ENCODE assay signal across 18 cellular contexts in the genomic region with DNA sequence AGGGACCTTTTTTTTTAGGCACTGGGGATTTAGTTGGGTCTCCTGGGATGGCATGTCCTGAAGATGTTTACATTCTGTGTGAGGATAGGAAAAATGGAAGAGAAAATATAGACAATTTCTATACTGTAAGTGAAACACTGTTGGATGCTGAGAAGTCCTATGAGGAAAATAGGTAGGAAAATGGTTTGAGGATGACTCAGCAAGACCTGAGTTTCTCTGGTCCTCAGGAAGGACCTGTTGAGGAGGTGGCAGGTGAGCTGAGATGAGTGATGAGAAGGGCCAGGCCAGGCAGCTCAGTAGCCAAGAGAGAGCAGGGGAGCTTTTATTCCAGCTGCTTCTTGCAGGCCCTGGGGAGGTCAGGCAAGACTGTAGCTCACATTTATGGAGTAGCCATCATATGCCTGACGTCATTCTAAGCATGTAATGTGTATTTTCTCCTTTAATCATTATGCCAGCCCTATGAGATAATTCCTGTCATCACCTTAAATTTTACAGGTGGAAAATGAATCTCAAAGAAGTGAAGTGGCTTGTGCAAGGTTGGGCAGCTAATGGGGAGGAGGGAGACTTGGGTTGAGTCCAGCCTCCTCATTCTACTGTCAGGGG. TPM values are rescaled to one million over a fixed set of nuclear protein-coding genes. Genes with fewer than 3 reads are reported as not detected.
DNase-seq lines count a peak whose midpoint lies in the region; ATAC-seq, FAIRE-seq and TF ChIP-seq lines count a peak whose summit lies in the region.
"Had no signal": no experiment of that assay in that cellular context is flagged by ENCODE, and none has a peak within 500 bp of the region (broad histone marks: within the 10 kb centered on the region; RNA-seq: fewer than 3 reads in every experiment).

No MANE protein-coding gene starts in this region.

- H2AK5ac ChIP-seq in IMR-90 (ENCODE audit: low read depth, low read length) = no peak overlapping the region

- no peak overlapping the region for H3K4me3 ChIP-seq in IMR-90 (ENCODE audit: insufficient read depth, low read depth, low read length)
- no peak overlapping the region for H3K4me3 ChIP-seq in pancreas
- H3K4me3 ChIP-seq: GM12878, GM23338 had no signal

- H3K27ac ChIP-seq in IMR-90 (ENCODE audit: insufficient read depth, low read length) (no peak overlapping the region), pancreas (no peak overlapping the region)

- no peak overlapping the region for H2BK5ac ChIP-seq in IMR-90 (ENCODE audit: low read depth, low read length, poor library complexity, severe bottlenecking)

- POLR2A ChIA-PET in IMR-90 (lab: Charles Lee; ENCODE audit: unreplicated experiment) = no interaction called here

- DNase-seq in DMS53 (lab: John Stamatoyannopoulos, UW) = peak; percentile 53
- DNase-seq in IMR-90 = no peak
- DNase-seq in memory B cell (ENCODE audit: low spot score in 2 of 2) = no peak
- no peak for DNase-seq in stimulated activated naive B cell treated with anti-CD40 and anti-IgM and Interleukin-4, amounts not matched to agents 10 μg/mL and 1 μg/mL and 100 μg/mL, for 72 hours
- DNase-seq in pancreas = no peak
- DNase-seq: CD8-positive, alpha-beta T cell; COR-L47; H7 had no signal

- H3K4ac ChIP-seq in IMR-90 (ENCODE audit: low read depth, low read length) = no peak overlapping the region

- H3K9me3 ChIP-seq in IMR-90 (ENCODE audit: control insufficient read depth, insufficient read depth, low read length) = no peaks in the 10 kb centered on the region
- H3K9me3 ChIP-seq in pancreas = no peaks in the 10 kb centered on the region

- no peaks in the 10 kb centered on the region for H4K20me1 ChIP-seq in IMR-90 (ENCODE audit: insufficient read depth, low read length)

- no peak for TF ChIP-seq RAD21 in IMR-90 (IDR thresholded peaks at IDR 0.05; ENCODE audit: low read length)

- no peaks in the 10 kb centered on the region for H3K79me1 ChIP-seq in IMR-90 (ENCODE audit: low read depth in 1 of 2, low read length in 2 of 2)

- H3K9me1 ChIP-seq in IMR-90 (ENCODE audit: insufficient read depth, low read length) = no peaks in the 10 kb centered on the region

- no peak overlapping the region for H3K9ac ChIP-seq in IMR-90 (ENCODE audit: low read depth, low read length)

- intact Hi-C loops in IMR-90 (cut with micrococcal nuclease) = no loop called here
- intact Hi-C loops in pancreas (cut with DNase I) = no loop called here

- H3K14ac ChIP-seq in IMR-90 (replicated peaks; ENCODE audit: low read depth, low read length) = no peak overlapping the region

- H3K4me1 ChIP-seq in IMR-90 (ENCODE audit: control insufficient read depth, insufficient read depth, low read length) (no peaks in the 10 kb centered on the region), pancreas (no peaks in the 10 kb centered on the region)

- no peak for TF ChIP-seq POLR2A in IMR-90 (IDR thresholded peaks at IDR 0.05; ENCODE audit: low read depth, low read length)

- H3K27ac Mint-ChIP-seq in memory B cell = peak overlapping the region; percentile 19
- H3K27ac Mint-ChIP-seq in stimulated activated naive B cell treated with anti-CD40 and anti-IgM and Interleukin-4, amounts not matched to agents 10 μg/mL and 1 μg/mL and 100 μg/mL, for 72 hours = peak overlapping the region; percentile 84
- H3K27ac Mint-ChIP-seq: CD14-positive monocyte; CD8-positive, alpha-beta T cell; GM23338 had no signal

- H2BK15ac ChIP-seq in IMR-90 (ENCODE audit: low read depth, low read length) = no peak overlapping the region

- no peak overlapping the region for H2BK20ac ChIP-seq in IMR-90 (ENCODE audit: low read depth, low read length)

- H3K4me3 Mint-ChIP-seq in memory B cell = no peak overlapping the region
- no peak overlapping the region for H3K4me3 Mint-ChIP-seq in stimulated activated naive B cell treated with anti-CD40 and anti-IgM and Interleukin-4, amounts not matched to agents 10 μg/mL and 1 μg/mL and 100 μg/mL, for 72 hours
- H3K4me3 Mint-ChIP-seq: CD14-positive monocyte; CD8-positive, alpha-beta T cell; GM23338; IgD-negative memory B cell had no signal

- H3K18ac ChIP-seq in IMR-90 (ENCODE audit: low read depth, low read length) = no peak overlapping the region

- CTCF ChIA-PET in IMR-90 (lab: Yijun Ruan, JAX) = interaction anchor here (0.6 kb wide), 1 partner anchor 365 kb away, joined by 3 read pairs; no protein-coding TSS in a partner anchor

- WGBS in IMR-90 (ENCODE audit: extremely low coverage in 2 of 2, insufficient read length in 1 of 2), 2 experiments = no CpG with 5 or more reads among the region's 1 CpG
- WGBS in pancreas, 2 donors = 84% methylated on average over 1 of the region's 1 CpG

- H3K27me3 ChIP-seq in IMR-90 (ENCODE audit: control insufficient read depth, insufficient read depth, low read length) (peaks cover 10% of the 10 kb centered on the region), pancreas (no peaks in the 10 kb centered on the region)

- H3K9me3 Mint-ChIP-seq in memory B cell = no peaks in the 10 kb centered on the region
- H3K9me3 Mint-ChIP-seq in stimulated activated naive B cell treated with anti-CD40 and anti-IgM and Interleukin-4, amounts not matched to agents 10 μg/mL and 1 μg/mL and 100 μg/mL, for 72 hours = no peaks in the 10 kb centered on the region
- H3K9me3 Mint-ChIP-seq: CD14-positive monocyte; CD8-positive, alpha-beta T cell; IgD-negative memory B cell had no signal

- no peak overlapping the region for H3K4me2 ChIP-seq in IMR-90 (ENCODE audit: low read depth, low read length)
- H3K4me2 ChIP-seq: GM23338 had no signal

- H4K91ac ChIP-seq in IMR-90 (ENCODE audit: insufficient read depth, low read depth, low read length) = no peak overlapping the region

- no peak overlapping the region for H2BK120ac ChIP-seq in IMR-90 (ENCODE audit: low read depth, low read length)

- no peak for FAIRE-seq in pancreas (lab: Jason Lieb, UNC)
- FAIRE-seq: D721Med, GM12878, GM18507 had no signal

- H3K4me1 Mint-ChIP-seq in memory B cell = no peaks in the 10 kb centered on the region
- H3K4me1 Mint-ChIP-seq in stimulated activated naive B cell treated with anti-CD40 and anti-IgM and Interleukin-4, amounts not matched to agents 10 μg/mL and 1 μg/mL and 100 μg/mL, for 72 hours = peaks cover 3 to 20% of the 10 kb centered on the region in 2 donors
- H3K4me1 Mint-ChIP-seq: CD14-positive monocyte, GM23338 had no signal

- ATAC-seq in IMR-90 (ENCODE audit: low read depth) = no peak
- no peak for ATAC-seq in memory B cell (ENCODE audit: low read depth)
- ATAC-seq in stimulated activated naive B cell treated with anti-CD40 and anti-IgM and Interleukin-4, amounts not matched to agents 10 μg/mL and 1 μg/mL and 100 μg/mL, for 72 hours (replicated peaks) = no peak
- no peak for ATAC-seq in pancreas
- no peak for ATAC-seq in GM21576 (IDR thresholded peaks at IDR 0.05; ENCODE audit: unreplicated experiment)
- ATAC-seq: CD8-positive, alpha-beta T cell; GM12878; GM23338 had no signal

- no peak overlapping the region for H3K23ac ChIP-seq in IMR-90 (ENCODE audit: low read depth, low read length)

- no peak overlapping the region for H2AFZ ChIP-seq in IMR-90 (replicated peaks; ENCODE audit: low read length, poor library complexity)
- H2AFZ ChIP-seq: GM23338 had no signal

- no peak overlapping the region for H2AK9ac ChIP-seq in IMR-90 (replicated peaks; ENCODE audit: low read depth, low read length, poor library complexity)

- BruUV-seq in IMR-90 (replicated peaks; lab: Mats Ljungman, UMichigan) = no TSS peak

- H3K36me3 ChIP-seq in IMR-90 (ENCODE audit: control insufficient read depth, insufficient read depth, low read length) (no peaks in the 10 kb centered on the region), pancreas (no peaks in the 10 kb centered on the region)

- in situ Hi-C loops in IMR-90 (cut with MboI; ENCODE audit: low sequenced_read_pairs) = no loop called here

- H4K8ac ChIP-seq in IMR-90 (ENCODE audit: low read depth in 2 of 2, low read length in 2 of 2) = no peak overlapping the region

- dilution Hi-C loops in IMR-90 (cut with HindIII; ENCODE audit: low sequenced_read_pairs, unreplicated experiment) = no loop called here

- H3K56ac ChIP-seq in IMR-90 (ENCODE audit: extremely low read depth, insufficient read depth, low read length) = no peak overlapping the region

- H3K36me3 Mint-ChIP-seq in memory B cell = peaks cover 36% of the 10 kb centered on the region
- peaks cover 51 to 62% of the 10 kb centered on the region in 2 donors for H3K36me3 Mint-ChIP-seq in stimulated activated naive B cell treated with anti-CD40 and anti-IgM and Interleukin-4, amounts not matched to agents 10 μg/mL and 1 μg/mL and 100 μg/mL, for 72 hours
- H3K36me3 Mint-ChIP-seq: CD8-positive, alpha-beta T cell had no signal

- H4K5ac ChIP-seq in IMR-90 (ENCODE audit: low read depth, low read length) = no peak overlapping the region

- no peak for TF ChIP-seq CTCF in IMR-90 (conservative IDR thresholded peaks at IDR 0.05; ENCODE audit: low read depth, low read length)
- TF ChIP-seq CTCF in pancreas (IDR thresholded peaks at IDR 0.05) = no peak

- H3K27me3 Mint-ChIP-seq in memory B cell = no peaks in the 10 kb centered on the region
- H3K27me3 Mint-ChIP-seq in stimulated activated naive B cell treated with anti-CD40 and anti-IgM and Interleukin-4, amounts not matched to agents 10 μg/mL and 1 μg/mL and 100 μg/mL, for 72 hours = no peaks in the 10 kb centered on the region
- H3K27me3 Mint-ChIP-seq: IgD-negative memory B cell had no signal

TF ChIP-seq in IMR-90, 13 proteins besides CTCF, POLR2A, EP300 and RAD21:
- TF ChIP-seq FOS (IDR thresholded peaks at IDR 0.05; ENCODE audit: low read depth, low read length) = no peak
- TF ChIP-seq RFX5 (IDR thresholded peaks at IDR 0.05; ENCODE audit: low read depth, low read length) = no peak
- TF ChIP-seq MXI1 (IDR thresholded peaks at IDR 0.05; ENCODE audit: borderline replicate concordance, low read depth, low read length) = no peak
- TF ChIP-seq NFE2L2 (IDR thresholded peaks at IDR 0.05; ENCODE audit: low read depth, low read length) = peak; percentile 58
- no peak for TF ChIP-seq SMC3 (IDR thresholded peaks at IDR 0.05; ENCODE audit: low read depth, low read length)

RNA-seq across cellular contexts. Expression of a gene that starts 19.1 kb away (rescaled TPM):
- total RNA-seq in IMR-90 (2012; rRNA removed) (not detected in 2 replicates), pancreas (not detected)
- polyA plus RNA-seq in IMR-90 (2012; rRNA removed) (not detected in 2 replicates), pancreas (not detected)
- polyA plus RNA-seq in IMR-90 (2012; cell fraction: cytosol; rRNA removed) = not detected in 2 replicates
- polyA plus RNA-seq in IMR-90 (2012; cell fraction: nucleus; rRNA removed; ENCODE audit: low replicate concordance) = not detected in 2 replicates
- total RNA-seq: A673; CD8-positive, alpha-beta T cell; Daoy; GM23338; H7 had no signal
- polyA plus RNA-seq: BJ, CD14-positive monocyte, GM23338 had no signal
